ENCODE assay signal across 11 cellular contexts in genomic region chr1:173195596-173196088, GRCh38. TPM values are rescaled to one million over a fixed set of nuclear protein-coding genes. Genes with fewer than 3 reads are reported as not detected.
DNase-seq lines count a peak whose midpoint lies in the region; ATAC-seq and TF ChIP-seq lines count a peak whose summit lies in the region.
"Had no signal": no experiment of that assay in that cellular context is flagged by ENCODE, and none has a peak within 500 bp of the region (broad histone marks: within the 10 kb centered on the region; RNA-seq: fewer than 3 reads in every experiment).

No MANE protein-coding gene starts in this region.

- peaks cover 18% of the 10 kb centered on the region for H3K4me1 ChIP-seq in osteoblast (ENCODE audit: insufficient read depth, low read length)

- peaks cover 17% of the 10 kb centered on the region for H3K4me1 Mint-ChIP-seq in activated CD4-positive, alpha-beta memory T cell treated with anti-CD3 and anti-CD28 coated beads, Interleukin-2, amount 10 ng/mL, durations not matched to agents 7 days and 5 days

- no peak for TF ChIP-seq CTCF in osteoblast (IDR thresholded peaks at IDR 0.05; ENCODE audit: extremely low read depth, low read depth, low read length)

- no peaks in the 10 kb centered on the region for H3K27me3 ChIP-seq in osteoblast (ENCODE audit: insufficient read depth, low read length)
- H3K27me3 ChIP-seq: stomach had no signal

- no peak overlapping the region for H3K27ac ChIP-seq in osteoblast (ENCODE audit: low read depth, low read length)
- H3K27ac ChIP-seq: stomach had no signal

- H2AFZ ChIP-seq in osteoblast (ENCODE audit: low read length): no peak overlapping the region

- CTCF ChIA-PET in activated CD4-positive, alpha-beta memory T cell treated with anti-CD3 and anti-CD28 coated beads, Interleukin-2, amount 10 ng/mL, durations not matched to agents 7 days and 5 days (lab: Charles Lee): interaction anchor here (0.8 to 0.9 kb wide), 2 partner anchors 25 to 34 kb away, joined by 3 to 4 read pairs; no protein-coding TSS in a partner anchor

- no peaks in the 10 kb centered on the region for H3K36me3 Mint-ChIP-seq in activated CD4-positive, alpha-beta memory T cell treated with anti-CD3 and anti-CD28 coated beads, Interleukin-2, amount 10 ng/mL, durations not matched to agents 7 days and 5 days (ENCODE audit: low read depth)
- H3K36me3 Mint-ChIP-seq: CD14-positive monocyte had no signal

- H3K27ac Mint-ChIP-seq in activated CD4-positive, alpha-beta memory T cell treated with anti-CD3 and anti-CD28 coated beads, Interleukin-2, amount 10 ng/mL, durations not matched to agents 7 days and 5 days: no peak overlapping the region
- H3K27ac Mint-ChIP-seq: naive thymus-derived CD4-positive, alpha-beta T cell had no signal

- H3K79me2 ChIP-seq in osteoblast (ENCODE audit: insufficient read depth, low read length): no peaks in the 10 kb centered on the region

- H3K4me3 ChIP-seq in osteoblast (ENCODE audit: insufficient read depth, low read length): no peak overlapping the region
- H3K4me3 ChIP-seq: stomach had no signal

- H3K27me3 Mint-ChIP-seq in activated CD4-positive, alpha-beta memory T cell treated with anti-CD3 and anti-CD28 coated beads, Interleukin-2, amount 10 ng/mL, durations not matched to agents 7 days and 5 days: peaks cover 6% of the 10 kb centered on the region

- no peaks in the 10 kb centered on the region for H4K20me1 ChIP-seq in osteoblast (ENCODE audit: insufficient read depth, low read length)

- peak; percentile 71 for DNase-seq in stimulated activated CD4-positive, alpha-beta T cell treated with anti-CD3 and anti-CD28 coated beads, Interleukin-15, amount 100 ng/mL, for 24 hours
- DNase-seq in stimulated activated CD4-positive, alpha-beta T cell treated with anti-CD3 and anti-CD28 coated beads, Interleukin-12 subunit alpha, Interleukin-12 subunit beta, amount 100 ng/mL, for 4 hours: no peak
- peak; percentile 31 for DNase-seq in activated CD4-positive, alpha-beta memory T cell treated with anti-CD3 and anti-CD28 coated beads, Interleukin-2, amount 10 ng/mL, durations not matched to agents 7 days and 5 days
- DNase-seq in NCI-H1436 treated with DMSO at 0.1 percent for 48 hours (lab: John Stamatoyannopoulos, UW) (no peak), osteoblast (ENCODE audit: insufficient read length, low spot score, missing footprints) (no peak), ureter (ENCODE audit: low spot score) (no peak)
- no peak for DNase-seq in stimulated activated naive CD4-positive, alpha-beta T cell treated with Interleukin-2 at 50 U/mL for 16 hours (lab: John Stamatoyannopoulos, UW)
- DNase-seq: stomach had no signal

- H3K4me2 ChIP-seq in osteoblast (ENCODE audit: insufficient read depth, low read length): no peak overlapping the region

- no peaks in the 10 kb centered on the region for H3K9me3 Mint-ChIP-seq in activated CD4-positive, alpha-beta memory T cell treated with anti-CD3 and anti-CD28 coated beads, Interleukin-2, amount 10 ng/mL, durations not matched to agents 7 days and 5 days
- H3K9me3 Mint-ChIP-seq: CD14-positive monocyte; naive thymus-derived CD4-positive, alpha-beta T cell had no signal

- no peaks in the 10 kb centered on the region for H3K36me3 ChIP-seq in osteoblast (ENCODE audit: insufficient read depth, low read length)
- H3K36me3 ChIP-seq: stomach had no signal

- no peaks in the 10 kb centered on the region for H3K9me3 ChIP-seq in osteoblast (ENCODE audit: low read depth, low read length)
- H3K9me3 ChIP-seq: stomach had no signal

- ATAC-seq in HG02981 (IDR thresholded peaks at IDR 0.05; ENCODE audit: unreplicated experiment): peak; percentile 85
- ATAC-seq: naive thymus-derived CD4-positive, alpha-beta T cell had no signal

- POLR2A ChIA-PET in activated CD4-positive, alpha-beta memory T cell treated with anti-CD3 and anti-CD28 coated beads, Interleukin-2, amount 10 ng/mL, durations not matched to agents 7 days and 5 days (lab: Charles Lee): interaction anchor here (0.6 to 1.0 kb wide), 2 partner anchors 10 to 369 kb away, joined by 3 read pairs; no protein-coding TSS in a partner anchor

- H3K4me3 Mint-ChIP-seq in activated CD4-positive, alpha-beta memory T cell treated with anti-CD3 and anti-CD28 coated beads, Interleukin-2, amount 10 ng/mL, durations not matched to agents 7 days and 5 days: no peak overlapping the region
- H3K4me3 Mint-ChIP-seq: CD14-positive monocyte; naive thymus-derived CD4-positive, alpha-beta T cell had no signal

RNA-seq across cellular contexts. Expression of gene TNFSF4, which starts 11.5 kb away (rescaled TPM):
- total RNA-seq in activated CD4-positive, alpha-beta memory T cell treated with anti-CD3 and anti-CD28 coated beads, Interleukin-2, amount 10 ng/mL, durations not matched to agents 7 days and 5 days: under 1 TPM; 0.78 to 0.83 TPM
- total RNA-seq in osteoblast (0.59 and 1.1 TPM in 2 replicates), ureter (0.52 TPM)

Comparison
In these comparisons a context has a peak if more than half of its experiments do, and no peak if none do; other contexts are left out.
1. DNase-seq: peak in stimulated activated CD4-positive, alpha-beta T cell treated with anti-CD3 and anti-CD28 coated beads, Interleukin-15, amount 100 ng/mL, for 24 hours (single experiment) and activated CD4-positive, alpha-beta memory T cell treated with anti-CD3 and anti-CD28 coated beads, Interleukin-2, amount 10 ng/mL, durations not matched to agents 7 days and 5 days (single experiment); none in stimulated activated CD4-positive, alpha-beta T cell treated with anti-CD3 and anti-CD28 coated beads, Interleukin-12 subunit alpha, Interleukin-12 subunit beta, amount 100 ng/mL, for 4 hours (single experiment), NCI-H1436 treated with DMSO at 0.1 percent for 48 hours (single experiment), osteoblast (single experiment), ureter (single experiment) and stimulated activated naive CD4-positive, alpha-beta T cell treated with Interleukin-2 at 50 U/mL for 16 hours (single experiment).